Comparison of ENCODE assay signal across 11 cellular contexts in the genomic region with DNA sequence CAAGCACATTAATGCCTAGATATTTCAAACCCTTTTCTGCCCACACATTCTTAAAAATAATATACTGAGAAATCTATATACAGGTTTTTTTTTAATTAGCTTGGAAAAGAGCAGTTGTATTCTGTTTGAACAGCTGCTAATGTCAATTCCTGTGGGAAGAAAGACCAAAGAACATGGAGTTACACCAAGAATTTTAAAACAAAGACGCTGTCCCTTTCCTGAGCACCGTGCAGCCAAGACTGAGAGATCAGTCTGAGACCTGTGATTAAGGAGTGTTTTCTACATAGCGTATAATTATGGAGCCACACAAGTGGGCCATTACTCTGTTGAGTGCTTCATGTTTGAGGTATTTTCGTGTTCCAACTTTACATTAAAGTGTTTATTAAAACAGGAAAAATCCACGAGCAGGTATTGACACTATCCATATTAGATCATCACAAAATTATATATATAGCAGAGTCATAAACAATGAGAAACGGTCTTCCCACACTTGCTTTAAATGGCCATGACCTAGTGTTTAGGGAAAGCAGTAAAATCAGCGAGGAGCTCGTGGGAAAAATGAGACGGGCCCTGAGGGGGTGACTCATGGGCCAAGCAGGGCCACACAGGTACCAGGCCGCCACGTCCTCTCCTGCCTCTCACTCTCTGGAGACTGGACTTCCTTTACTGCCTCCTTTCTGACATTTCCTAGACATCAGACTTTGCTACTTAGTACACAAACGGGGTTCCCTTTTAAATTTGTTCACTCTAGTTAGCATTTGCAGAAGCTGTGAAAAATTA.
DNase-seq lines count a peak whose midpoint lies in the region; ATAC-seq and TF ChIP-seq lines count a peak whose summit lies in the region.
"Had no signal": no experiment of that assay in that cellular context is flagged by ENCODE, and none has a peak within 500 bp of the region (broad histone marks: within the 10 kb centered on the region; RNA-seq: fewer than 3 reads in every experiment).

No MANE protein-coding gene starts in this region.

- H3K4me3 ChIP-seq in left ventricle myocardium inferior (no peak overlapping the region), smooth muscle cell (no peak overlapping the region)

- DNase-seq in M059J (ENCODE audit: low read depth) (peak; percentile 78), left ventricle myocardium inferior (no peak), smooth muscle cell (lab: John Stamatoyannopoulos, UW; ENCODE audit: unreplicated experiment) (no peak), HK-2 (ENCODE audit: unreplicated experiment) (no peak), omental fat pad (ENCODE audit: low spot score) (no peak)
- DNase-seq: activated naive CD4-positive, alpha-beta T cell; effector CD4-positive, alpha-beta T cell; naive thymus-derived CD8-positive, alpha-beta T cell; NCI-H2029 treated with DMSO at 0.1 percent for 48 hours had no signal

- no peak overlapping the region for H2AFZ ChIP-seq in smooth muscle cell (ENCODE audit: low read depth)

- TF ChIP-seq CTCF in VCaP (conservative IDR thresholded peaks at IDR 0.05) (no peak), left ventricle myocardium inferior (IDR thresholded peaks at IDR 0.05; ENCODE audit: borderline replicate concordance) (no peak), smooth muscle cell (IDR thresholded peaks at IDR 0.05; ENCODE audit: borderline replicate concordance, insufficient read depth, poor library complexity, severe bottlenecking) (no peak), omental fat pad (IDR thresholded peaks at IDR 0.05) (no peak)

- H3K4me2 ChIP-seq in smooth muscle cell = peak overlapping the region; percentile 60

- no peaks in the 10 kb centered on the region for H3K27me3 ChIP-seq in left ventricle myocardium inferior (ENCODE audit: low read depth)
- no peaks in the 10 kb centered on the region for H3K27me3 ChIP-seq in smooth muscle cell (ENCODE audit: low read depth)

- no peaks in the 10 kb centered on the region for H3K9me3 ChIP-seq in left ventricle myocardium inferior (replicated peaks)
- H3K9me3 ChIP-seq in smooth muscle cell (replicated peaks; ENCODE audit: low read depth) = no peaks in the 10 kb centered on the region

- H3K36me3 ChIP-seq in left ventricle myocardium inferior = no peaks in the 10 kb centered on the region
- H3K36me3 ChIP-seq in smooth muscle cell (ENCODE audit: low read depth) = peaks cover 4% of the 10 kb centered on the region

- H3K9ac ChIP-seq in smooth muscle cell (ENCODE audit: low read depth) = peak overlapping the region; percentile 15

- WGBS in smooth muscle cell (ENCODE audit: low lambda C conversion rate) = 34% methylated on average over 12 of the region's 12 CpGs

- H3K79me2 ChIP-seq in smooth muscle cell (ENCODE audit: low read depth) = peaks cover 27% of the 10 kb centered on the region

- H4K20me1 ChIP-seq in smooth muscle cell (ENCODE audit: low read depth) = peaks cover 77% of the 10 kb centered on the region

- ATAC-seq in omental fat pad (ENCODE audit: low FRiP score) (no peak), GM19463 (IDR thresholded peaks at IDR 0.05; ENCODE audit: unreplicated experiment) (no peak)
- ATAC-seq: naive thymus-derived CD8-positive, alpha-beta T cell had no signal

- intact Hi-C loops in left ventricle myocardium inferior (cut with micrococcal nuclease) = no loop called here

- H3K27ac ChIP-seq in VCaP (peak overlapping the region; percentile 72), left ventricle myocardium inferior (replicated peaks) (peak overlapping the region; percentile 75), smooth muscle cell (ENCODE audit: low read depth) (peak overlapping the region; percentile 67)

- peaks cover 18% of the 10 kb centered on the region for H3F3A ChIP-seq in smooth muscle cell (ENCODE audit: low read depth)

- H3K4me1 ChIP-seq in left ventricle myocardium inferior (peaks cover 45% of the 10 kb centered on the region), smooth muscle cell (ENCODE audit: low read depth) (peaks cover 44% of the 10 kb centered on the region)
